2 cellular contexts compared by ENCODE assay signal in the genomic region with DNA sequence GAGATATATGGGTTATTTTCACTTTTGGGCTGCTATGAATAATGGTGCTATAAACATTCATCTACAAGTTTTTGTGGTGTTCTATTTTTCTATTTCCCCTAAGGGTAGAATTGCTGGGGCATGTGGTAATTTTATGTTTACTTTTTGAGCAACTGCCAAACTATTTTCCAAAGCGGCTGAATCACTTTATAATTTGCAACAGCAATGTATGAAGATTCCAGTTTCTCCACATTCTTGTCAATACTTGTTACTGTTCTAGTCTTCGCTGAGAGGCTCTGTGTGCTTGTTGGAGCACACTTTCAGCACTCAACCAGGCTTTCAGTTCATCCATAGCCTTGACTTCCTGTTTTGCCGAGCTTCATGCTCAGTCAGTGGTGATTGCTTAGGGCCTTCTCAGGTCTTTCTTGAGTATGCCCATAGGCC.
TF ChIP-seq lines count a peak whose summit lies in the region.

No MANE protein-coding gene starts in this region.

TF ChIP-seq in HCT116, 20 proteins besides CTCF, POLR2A, EP300 and RAD21:
- TF ChIP-seq CEBPB (IDR thresholded peaks at IDR 0.05; ENCODE audit: low read depth) (peak; percentile 92), SIN3A (IDR thresholded peaks at IDR 0.05; ENCODE audit: low read depth) (peak; percentile 73), CBX3 (IDR thresholded peaks at IDR 0.05; ENCODE audit: low read depth) (peak; percentile 89), SRF (IDR thresholded peaks at IDR 0.05; ENCODE audit: low read depth) (peak; percentile 43; the same call in 1 of the 2 replicates), FOSL1 (IDR thresholded peaks at IDR 0.05; ENCODE audit: low read depth) (peak; percentile 92), YY1 (IDR thresholded peaks at IDR 0.05; ENCODE audit: extremely low read depth, insufficient replicate concordance, low read depth, low read length) (no peak), ELF1 (IDR thresholded peaks at IDR 0.05; ENCODE audit: borderline replicate concordance, low read depth) (peak; percentile 52), EZH2phosphoT487 (IDR thresholded peaks at IDR 0.05; ENCODE audit: borderline replicate concordance) (no peak), JUND (IDR thresholded peaks at IDR 0.05) (peak; percentile 90), ZFX (IDR thresholded peaks at IDR 0.05) (no peak), EGR1 (IDR thresholded peaks at IDR 0.05; ENCODE audit: low read depth) (no peak), SP1 (IDR thresholded peaks at IDR 0.05; ENCODE audit: low read depth) (peak; percentile 90), ZNF274 (IDR thresholded peaks at IDR 0.05; ENCODE audit: low read depth, low read length) (no peak)
- TF ChIP-seq, protein P1, sequence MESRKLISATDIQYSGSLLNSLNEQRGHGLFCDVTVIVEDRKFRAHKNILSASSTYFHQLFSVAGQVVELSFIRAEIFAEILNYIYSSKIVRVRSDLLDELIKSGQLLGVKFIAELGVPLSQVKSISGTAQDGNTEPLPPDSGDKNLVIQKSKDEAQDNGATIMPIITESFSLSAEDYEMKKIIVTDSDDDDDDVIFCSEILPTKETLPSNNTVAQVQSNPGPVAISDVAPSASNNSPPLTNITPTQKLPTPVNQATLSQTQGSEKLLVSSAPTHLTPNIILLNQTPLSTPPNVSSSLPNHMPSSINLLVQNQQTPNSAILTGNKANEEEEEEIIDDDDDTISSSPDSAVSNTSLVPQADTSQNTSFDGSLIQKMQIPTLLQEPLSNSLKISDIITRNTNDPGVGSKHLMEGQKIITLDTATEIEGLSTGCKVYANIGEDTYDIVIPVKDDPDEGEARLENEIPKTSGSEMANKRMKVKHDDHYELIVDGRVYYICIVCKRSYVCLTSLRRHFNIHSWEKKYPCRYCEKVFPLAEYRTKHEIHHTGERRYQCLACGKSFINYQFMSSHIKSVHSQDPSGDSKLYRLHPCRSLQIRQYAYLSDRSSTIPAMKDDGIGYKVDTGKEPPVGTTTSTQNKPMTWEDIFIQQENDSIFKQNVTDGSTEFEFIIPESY (IDR thresholded peaks at IDR 0.05; ENCODE audit: extremely low read depth, insufficient replicate concordance, low read length), result peak; percentile 15
- TF ChIP-seq, protein P2, sequence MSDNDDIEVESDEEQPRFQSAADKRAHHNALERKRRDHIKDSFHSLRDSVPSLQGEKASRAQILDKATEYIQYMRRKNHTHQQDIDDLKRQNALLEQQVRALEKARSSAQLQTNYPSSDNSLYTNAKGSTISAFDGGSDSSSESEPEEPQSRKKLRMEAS (IDR thresholded peaks at IDR 0.05), result peak; percentile 75
- TF ChIP-seq, protein P3, sequence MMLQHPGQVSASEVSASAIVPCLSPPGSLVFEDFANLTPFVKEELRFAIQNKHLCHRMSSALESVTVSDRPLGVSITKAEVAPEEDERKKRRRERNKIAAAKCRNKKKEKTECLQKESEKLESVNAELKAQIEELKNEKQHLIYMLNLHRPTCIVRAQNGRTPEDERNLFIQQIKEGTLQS (IDR thresholded peaks at IDR 0.05), result no peak

TF ChIP-seq in GM12878, 131 proteins besides CTCF, POLR2A, EP300 and RAD21:
- TF ChIP-seq MXI1 (IDR thresholded peaks at IDR 0.05; ENCODE audit: low read depth, low read length) (peak; percentile 54; the same call in 1 of the 2 replicates), SPI1 (IDR thresholded peaks at IDR 0.05; ENCODE audit: borderline replicate concordance, insufficient read depth, low read depth, low read length) (peak; percentile 89), YY1 (IDR thresholded peaks at IDR 0.05; ENCODE audit: low read depth, low read length) (0 out of 2 replicates have a peak, but pooled peaks have one; percentile 20), IKZF2 (IDR thresholded peaks at IDR 0.05) (0 out of 4 replicates have a peak, but pooled peaks of 1 of the 2 experiments have one; percentile 21), NRF1 (conservative IDR thresholded peaks at IDR 0.05; ENCODE audit: low read depth, low read length) (no peak), SMAD5 (IDR thresholded peaks at IDR 0.05; ENCODE audit: low read depth) (no peak), RAD51 (IDR thresholded peaks at IDR 0.05) (no peak), EED (IDR thresholded peaks at IDR 0.05; ENCODE audit: low read depth) (0 out of 2 replicates have a peak, but pooled peaks have one; percentile 32), FOXK2 (IDR thresholded peaks at IDR 0.05) (no peak), ESRRA (IDR thresholded peaks at IDR 0.05; ENCODE audit: low read length) (no peak), ZNF24 (IDR thresholded peaks at IDR 0.05) (peak; percentile 20; the same call in 1 of the 2 replicates), KDM1A (IDR thresholded peaks at IDR 0.05; ENCODE audit: borderline replicate concordance) (no peak), BMI1 (IDR thresholded peaks at IDR 0.05; ENCODE audit: borderline replicate concordance) (no peak), MYB (IDR thresholded peaks at IDR 0.05; ENCODE audit: borderline replicate concordance, low read depth, low read length) (no peak), ZNF384 (IDR thresholded peaks at IDR 0.05; ENCODE audit: borderline replicate concordance, low read depth, low read length) (0 out of 2 replicates have a peak, but pooled peaks have one; percentile 13), SMARCA5 (IDR thresholded peaks at IDR 0.05) (no peak), POLR2AphosphoS5 (IDR thresholded peaks at IDR 0.05; ENCODE audit: low read length) (peak; percentile 66), NBN (IDR thresholded peaks at IDR 0.05) (0 out of 2 replicates have a peak, but pooled peaks have one; percentile 28), MTA3 (IDR thresholded peaks at IDR 0.05; ENCODE audit: borderline replicate concordance, low read length) (0 out of 2 replicates have a peak, but pooled peaks have one; percentile 28)
- TF ChIP-seq, protein P4, sequence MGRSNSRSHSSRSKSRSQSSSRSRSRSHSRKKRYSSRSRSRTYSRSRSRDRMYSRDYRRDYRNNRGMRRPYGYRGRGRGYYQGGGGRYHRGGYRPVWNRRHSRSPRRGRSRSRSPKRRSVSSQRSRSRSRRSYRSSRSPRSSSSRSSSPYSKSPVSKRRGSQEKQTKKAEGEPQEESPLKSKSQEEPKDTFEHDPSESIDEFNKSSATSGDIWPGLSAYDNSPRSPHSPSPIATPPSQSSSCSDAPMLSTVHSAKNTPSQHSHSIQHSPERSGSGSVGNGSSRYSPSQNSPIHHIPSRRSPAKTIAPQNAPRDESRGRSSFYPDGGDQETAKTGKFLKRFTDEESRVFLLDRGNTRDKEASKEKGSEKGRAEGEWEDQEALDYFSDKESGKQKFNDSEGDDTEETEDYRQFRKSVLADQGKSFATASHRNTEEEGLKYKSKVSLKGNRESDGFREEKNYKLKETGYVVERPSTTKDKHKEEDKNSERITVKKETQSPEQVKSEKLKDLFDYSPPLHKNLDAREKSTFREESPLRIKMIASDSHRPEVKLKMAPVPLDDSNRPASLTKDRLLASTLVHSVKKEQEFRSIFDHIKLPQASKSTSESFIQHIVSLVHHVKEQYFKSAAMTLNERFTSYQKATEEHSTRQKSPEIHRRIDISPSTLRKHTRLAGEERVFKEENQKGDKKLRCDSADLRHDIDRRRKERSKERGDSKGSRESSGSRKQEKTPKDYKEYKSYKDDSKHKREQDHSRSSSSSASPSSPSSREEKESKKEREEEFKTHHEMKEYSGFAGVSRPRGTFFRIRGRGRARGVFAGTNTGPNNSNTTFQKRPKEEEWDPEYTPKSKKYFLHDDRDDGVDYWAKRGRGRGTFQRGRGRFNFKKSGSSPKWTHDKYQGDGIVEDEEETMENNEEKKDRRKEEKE (IDR thresholded peaks at IDR 0.05), result no peak
- TF ChIP-seq, protein P5, sequence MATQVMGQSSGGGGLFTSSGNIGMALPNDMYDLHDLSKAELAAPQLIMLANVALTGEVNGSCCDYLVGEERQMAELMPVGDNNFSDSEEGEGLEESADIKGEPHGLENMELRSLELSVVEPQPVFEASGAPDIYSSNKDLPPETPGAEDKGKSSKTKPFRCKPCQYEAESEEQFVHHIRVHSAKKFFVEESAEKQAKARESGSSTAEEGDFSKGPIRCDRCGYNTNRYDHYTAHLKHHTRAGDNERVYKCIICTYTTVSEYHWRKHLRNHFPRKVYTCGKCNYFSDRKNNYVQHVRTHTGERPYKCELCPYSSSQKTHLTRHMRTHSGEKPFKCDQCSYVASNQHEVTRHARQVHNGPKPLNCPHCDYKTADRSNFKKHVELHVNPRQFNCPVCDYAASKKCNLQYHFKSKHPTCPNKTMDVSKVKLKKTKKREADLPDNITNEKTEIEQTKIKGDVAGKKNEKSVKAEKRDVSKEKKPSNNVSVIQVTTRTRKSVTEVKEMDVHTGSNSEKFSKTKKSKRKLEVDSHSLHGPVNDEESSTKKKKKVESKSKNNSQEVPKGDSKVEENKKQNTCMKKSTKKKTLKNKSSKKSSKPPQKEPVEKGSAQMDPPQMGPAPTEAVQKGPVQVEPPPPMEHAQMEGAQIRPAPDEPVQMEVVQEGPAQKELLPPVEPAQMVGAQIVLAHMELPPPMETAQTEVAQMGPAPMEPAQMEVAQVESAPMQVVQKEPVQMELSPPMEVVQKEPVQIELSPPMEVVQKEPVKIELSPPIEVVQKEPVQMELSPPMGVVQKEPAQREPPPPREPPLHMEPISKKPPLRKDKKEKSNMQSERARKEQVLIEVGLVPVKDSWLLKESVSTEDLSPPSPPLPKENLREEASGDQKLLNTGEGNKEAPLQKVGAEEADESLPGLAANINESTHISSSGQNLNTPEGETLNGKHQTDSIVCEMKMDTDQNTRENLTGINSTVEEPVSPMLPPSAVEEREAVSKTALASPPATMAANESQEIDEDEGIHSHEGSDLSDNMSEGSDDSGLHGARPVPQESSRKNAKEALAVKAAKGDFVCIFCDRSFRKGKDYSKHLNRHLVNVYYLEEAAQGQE (IDR thresholded peaks at IDR 0.05; ENCODE audit: low read depth, low read length), result no peak
- TF ChIP-seq, protein P6, sequence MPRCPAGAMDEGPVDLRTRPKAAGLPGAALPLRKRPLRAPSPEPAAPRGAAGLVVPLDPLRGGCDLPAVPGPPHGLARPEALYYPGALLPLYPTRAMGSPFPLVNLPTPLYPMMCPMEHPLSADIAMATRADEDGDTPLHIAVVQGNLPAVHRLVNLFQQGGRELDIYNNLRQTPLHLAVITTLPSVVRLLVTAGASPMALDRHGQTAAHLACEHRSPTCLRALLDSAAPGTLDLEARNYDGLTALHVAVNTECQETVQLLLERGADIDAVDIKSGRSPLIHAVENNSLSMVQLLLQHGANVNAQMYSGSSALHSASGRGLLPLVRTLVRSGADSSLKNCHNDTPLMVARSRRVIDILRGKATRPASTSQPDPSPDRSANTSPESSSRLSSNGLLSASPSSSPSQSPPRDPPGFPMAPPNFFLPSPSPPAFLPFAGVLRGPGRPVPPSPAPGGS (IDR thresholded peaks at IDR 0.05; ENCODE audit: borderline replicate concordance, insufficient read depth, low read depth, low read length, poor library complexity, severe bottlenecking), result no peak
- TF ChIP-seq, protein P7, sequence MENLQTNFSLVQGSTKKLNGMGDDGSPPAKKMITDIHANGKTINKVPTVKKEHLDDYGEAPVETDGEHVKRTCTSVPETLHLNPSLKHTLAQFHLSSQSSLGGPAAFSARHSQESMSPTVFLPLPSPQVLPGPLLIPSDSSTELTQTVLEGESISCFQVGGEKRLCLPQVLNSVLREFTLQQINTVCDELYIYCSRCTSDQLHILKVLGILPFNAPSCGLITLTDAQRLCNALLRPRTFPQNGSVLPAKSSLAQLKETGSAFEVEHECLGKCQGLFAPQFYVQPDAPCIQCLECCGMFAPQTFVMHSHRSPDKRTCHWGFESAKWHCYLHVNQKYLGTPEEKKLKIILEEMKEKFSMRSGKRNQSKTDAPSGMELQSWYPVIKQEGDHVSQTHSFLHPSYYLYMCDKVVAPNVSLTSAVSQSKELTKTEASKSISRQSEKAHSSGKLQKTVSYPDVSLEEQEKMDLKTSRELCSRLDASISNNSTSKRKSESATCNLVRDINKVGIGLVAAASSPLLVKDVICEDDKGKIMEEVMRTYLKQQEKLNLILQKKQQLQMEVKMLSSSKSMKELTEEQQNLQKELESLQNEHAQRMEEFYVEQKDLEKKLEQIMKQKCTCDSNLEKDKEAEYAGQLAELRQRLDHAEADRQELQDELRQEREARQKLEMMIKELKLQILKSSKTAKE (IDR thresholded peaks at IDR 0.05; ENCODE audit: low read depth, poor library complexity, severe bottlenecking), result peak; percentile 19
- TF ChIP-seq, protein P8, sequence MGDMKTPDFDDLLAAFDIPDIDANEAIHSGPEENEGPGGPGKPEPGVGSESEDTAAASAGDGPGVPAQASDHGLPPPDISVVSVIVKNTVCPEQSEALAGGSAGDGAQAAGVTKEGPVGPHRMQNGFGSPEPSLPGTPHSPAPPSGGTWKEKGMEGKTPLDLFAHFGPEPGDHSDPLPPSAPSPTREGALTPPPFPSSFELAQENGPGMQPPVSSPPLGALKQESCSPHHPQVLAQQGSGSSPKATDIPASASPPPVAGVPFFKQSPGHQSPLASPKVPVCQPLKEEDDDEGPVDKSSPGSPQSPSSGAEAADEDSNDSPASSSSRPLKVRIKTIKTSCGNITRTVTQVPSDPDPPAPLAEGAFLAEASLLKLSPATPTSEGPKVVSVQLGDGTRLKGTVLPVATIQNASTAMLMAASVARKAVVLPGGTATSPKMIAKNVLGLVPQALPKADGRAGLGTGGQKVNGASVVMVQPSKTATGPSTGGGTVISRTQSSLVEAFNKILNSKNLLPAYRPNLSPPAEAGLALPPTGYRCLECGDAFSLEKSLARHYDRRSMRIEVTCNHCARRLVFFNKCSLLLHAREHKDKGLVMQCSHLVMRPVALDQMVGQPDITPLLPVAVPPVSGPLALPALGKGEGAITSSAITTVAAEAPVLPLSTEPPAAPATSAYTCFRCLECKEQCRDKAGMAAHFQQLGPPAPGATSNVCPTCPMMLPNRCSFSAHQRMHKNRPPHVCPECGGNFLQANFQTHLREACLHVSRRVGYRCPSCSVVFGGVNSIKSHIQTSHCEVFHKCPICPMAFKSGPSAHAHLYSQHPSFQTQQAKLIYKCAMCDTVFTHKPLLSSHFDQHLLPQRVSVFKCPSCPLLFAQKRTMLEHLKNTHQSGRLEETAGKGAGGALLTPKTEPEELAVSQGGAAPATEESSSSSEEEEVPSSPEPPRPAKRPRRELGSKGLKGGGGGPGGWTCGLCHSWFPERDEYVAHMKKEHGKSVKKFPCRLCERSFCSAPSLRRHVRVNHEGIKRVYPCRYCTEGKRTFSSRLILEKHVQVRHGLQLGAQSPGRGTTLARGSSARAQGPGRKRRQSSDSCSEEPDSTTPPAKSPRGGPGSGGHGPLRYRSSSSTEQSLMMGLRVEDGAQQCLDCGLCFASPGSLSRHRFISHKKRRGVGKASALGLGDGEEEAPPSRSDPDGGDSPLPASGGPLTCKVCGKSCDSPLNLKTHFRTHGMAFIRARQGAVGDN (IDR thresholded peaks at IDR 0.05), result peak; percentile 91
